37 cellular contexts compared by ENCODE assay signal in genomic region chr2:212424090-212424489, GRCh38.
DNase-seq lines count a peak whose midpoint lies in the region; ATAC-seq, FAIRE-seq and TF ChIP-seq lines count a peak whose summit lies in the region.
"Had no signal": no experiment of that assay in that cellular context is flagged by ENCODE, and none has a peak within 500 bp of the region (broad histone marks: within the 10 kb centered on the region; RNA-seq: fewer than 3 reads in every experiment).

No MANE protein-coding gene starts in this region.

- H2AFZ ChIP-seq in keratinocyte (ENCODE audit: control insufficient read depth, low read length), result no peak overlapping the region

- TF ChIP-seq POLR2A in GM18505 (IDR thresholded peaks at IDR 0.05; ENCODE audit: borderline replicate concordance, extremely low read depth, insufficient read depth, insufficient read length), result no peak

- dilution Hi-C loops in keratinocyte (cut with MboI; ENCODE audit: extremely low pct_ligation_motif_present, low sequenced_read_pairs), result no loop called here

- H3K4me2 ChIP-seq in keratinocyte (ENCODE audit: control insufficient read depth, extremely low read depth, insufficient read depth, low read depth, low read length), result no peak overlapping the region
- H3K4me2 ChIP-seq: BLaER1, SK-N-SH had no signal

- no peaks in the 10 kb centered on the region for H3K79me2 ChIP-seq in keratinocyte (ENCODE audit: control insufficient read depth, insufficient read depth, low read length)

- H3K9me3 ChIP-seq in HEK293 (ENCODE audit: control insufficient read depth, insufficient read depth, low read depth, low read length) (no peaks in the 10 kb centered on the region), RWPE2 (ENCODE audit: severe bottlenecking) (no peaks in the 10 kb centered on the region), keratinocyte (ENCODE audit: control insufficient read depth, low read depth, low read length) (no peaks in the 10 kb centered on the region)
- H3K9me3 ChIP-seq: ascending aorta, BLaER1, gastroesophageal sphincter had no signal

- peaks cover 4% of the 10 kb centered on the region for H3K4me1 ChIP-seq in HEK293 (ENCODE audit: control insufficient read depth, insufficient read depth, low read length)
- H3K4me1 ChIP-seq in RWPE2 (ENCODE audit: insufficient read depth, poor library complexity, severe bottlenecking), result no peaks in the 10 kb centered on the region
- H3K4me1 ChIP-seq in keratinocyte (ENCODE audit: control insufficient read depth, extremely low read depth, insufficient read depth, low read length), result no peaks in the 10 kb centered on the region
- H3K4me1 ChIP-seq: BLaER1, gastroesophageal sphincter had no signal

- intact Hi-C loops in activated T-helper 2 cell treated with anti-CD3 and anti-CD28 coated beads, Interferon-gamma antibody, Interleukin-2, Interleukin-4, amounts not matched to agents 10 μg/mL and 5 μg/mL and 100 μg/mL, durations not matched to agents 14 hours and 24 hours and 36 hours (cut with micrococcal nuclease), result no loop called here

- TF ChIP-seq CTCF in HEK293 (tag by site-specific recombination; IDR thresholded peaks at IDR 0.05), result no peak
- TF ChIP-seq CTCF in RWPE2 (IDR thresholded peaks at IDR 0.05; ENCODE audit: poor library complexity, severe bottlenecking), result no peak
- TF ChIP-seq CTCF in keratinocyte (optimal IDR thresholded peaks at IDR 0.05 in 1 of 3, IDR thresholded peaks at IDR 0.05 in 1 of 3, conservative IDR thresholded peaks at IDR 0.05 in 1 of 3; ENCODE audit: extremely low read depth in 1 of 3, insufficient read depth in 2 of 3, low read length in 3 of 3), result no peak

- no peak overlapping the region for H3K27ac ChIP-seq in HEK293 (ENCODE audit: extremely low read depth, low read depth, low read length)
- no peak overlapping the region for H3K27ac ChIP-seq in RWPE2 (ENCODE audit: poor library complexity, severe bottlenecking)
- H3K27ac ChIP-seq in keratinocyte (ENCODE audit: control insufficient read depth, insufficient read depth, low read length), result no peak overlapping the region
- H3K27ac ChIP-seq: ascending aorta, BLaER1, gastroesophageal sphincter, left ventricle myocardium inferior had no signal

- H3K27me3 Mint-ChIP-seq in activated T-helper 2 cell treated with anti-CD3 and anti-CD28 coated beads, Interferon-gamma antibody, Interleukin-2, Interleukin-4, amounts not matched to agents 10 μg/mL and 5 μg/mL and 100 μg/mL, durations not matched to agents 14 hours and 24 hours and 36 hours (ENCODE audit: low read depth), result no peaks in the 10 kb centered on the region
- H3K27me3 Mint-ChIP-seq: activated CD4-positive, alpha-beta memory T cell treated with anti-CD3 and anti-CD28 coated beads, Interleukin-2, amount 10 ng/mL, durations not matched to agents 7 days and 5 days; activated naive CD8-positive, alpha-beta T cell treated with anti-CD3 and anti-CD28 coated beads for 36 hours; IgD-negative memory B cell; stimulated activated naive CD8-positive, alpha-beta T cell treated with anti-CD3 and anti-CD28 coated beads, Interleukin-15, amount 100 ng/mL, for 72 hours had no signal

- no peaks in the 10 kb centered on the region for H4K20me1 ChIP-seq in keratinocyte (ENCODE audit: control insufficient read depth, extremely low read depth, insufficient read depth, low read length)
- H4K20me1 ChIP-seq: BLaER1 had no signal

- H3K9me1 ChIP-seq in keratinocyte (ENCODE audit: control insufficient read depth, extremely low read depth, insufficient read depth, low read length), result no peaks in the 10 kb centered on the region

- no peak overlapping the region for H3K4me3 Mint-ChIP-seq in activated T-helper 2 cell treated with anti-CD3 and anti-CD28 coated beads, Interferon-gamma antibody, Interleukin-2, Interleukin-4, amounts not matched to agents 10 μg/mL and 5 μg/mL and 100 μg/mL, durations not matched to agents 14 hours and 24 hours and 36 hours (ENCODE audit: low read depth)
- H3K4me3 Mint-ChIP-seq: activated CD4-positive, alpha-beta memory T cell treated with anti-CD3 and anti-CD28 coated beads, Interleukin-2, amount 10 ng/mL, durations not matched to agents 7 days and 5 days; activated naive CD8-positive, alpha-beta T cell treated with anti-CD3 and anti-CD28 coated beads for 36 hours; endodermal cell; IgD-negative memory B cell; immature natural killer cell; mesothelial cell of epicardium; natural killer cell; stimulated activated naive CD8-positive, alpha-beta T cell treated with anti-CD3 and anti-CD28 coated beads, Interleukin-15, amount 100 ng/mL, for 72 hours had no signal

- H3K9me3 Mint-ChIP-seq in activated T-helper 2 cell treated with anti-CD3 and anti-CD28 coated beads, Interferon-gamma antibody, Interleukin-2, Interleukin-4, amounts not matched to agents 10 μg/mL and 5 μg/mL and 100 μg/mL, durations not matched to agents 14 hours and 24 hours and 36 hours, result no peaks in the 10 kb centered on the region
- H3K9me3 Mint-ChIP-seq: activated CD4-positive, alpha-beta memory T cell treated with anti-CD3 and anti-CD28 coated beads, Interleukin-2, amount 10 ng/mL, durations not matched to agents 7 days and 5 days; stimulated activated naive CD8-positive, alpha-beta T cell treated with anti-CD3 and anti-CD28 coated beads, Interleukin-15, amount 100 ng/mL, for 72 hours had no signal

- peak; percentile 45; the same call in 2 of the 3 replicates for ATAC-seq in RWPE2 (ENCODE audit: low read depth)
- no peak for ATAC-seq in GM19324 (IDR thresholded peaks at IDR 0.05; ENCODE audit: low FRiP score, unreplicated experiment)
- ATAC-seq in GM18517 (IDR thresholded peaks at IDR 0.05; ENCODE audit: unreplicated experiment), result no peak
- ATAC-seq in GM18505 (IDR thresholded peaks at IDR 0.05; ENCODE audit: unreplicated experiment), result no peak
- ATAC-seq: gastroesophageal sphincter; natural killer cell; stimulated activated naive CD8-positive, alpha-beta T cell treated with anti-CD3 and anti-CD28 coated beads, Interleukin-15, amount 100 ng/mL, for 72 hours had no signal

- peak; percentile 5 for DNase-seq in Caki2 (ENCODE audit: low read depth)
- DNase-seq in RWPE2 (ENCODE audit: low spot score), result no peak
- DNase-seq in keratinocyte (ENCODE audit: low read depth, low spot score), result peak; percentile 4
- DNase-seq in activated T-helper 2 cell treated with anti-CD3 and anti-CD28 coated beads, Interferon-gamma antibody, Interleukin-2, Interleukin-4, amounts not matched to agents 10 μg/mL and 5 μg/mL and 100 μg/mL, durations not matched to agents 14 hours and 24 hours and 36 hours (ENCODE audit: low spot score), result no peak
- DNase-seq: activated CD4-positive, alpha-beta memory T cell treated with anti-CD3 and anti-CD28 coated beads, Interleukin-2, amount 10 ng/mL, durations not matched to agents 7 days and 5 days; activated CD4-positive, CD25-positive, alpha-beta regulatory T cell treated with anti-CD3 and anti-CD28 coated beads, Interleukin-2, amount 50 U/mL, for 72 hours; activated effector memory CD4-positive, alpha-beta T cell treated with Interleukin-2 at 50 U/mL for 16 hours; activated naive CD8-positive, alpha-beta T cell treated with anti-CD3 and anti-CD28 coated beads for 36 hours; central memory CD4-positive, alpha-beta T cell; COR-L47; endodermal cell; hypothalamus; immature natural killer cell; left ventricle myocardium inferior; natural killer cell; NCI-H1092 treated with DMSO at 0.1 percent for 48 hours; NCI-H2029; NCI-H345; NCI-H774; occipital lobe; SK-N-SH; small intestine; stimulated activated CD4-positive, alpha-beta T cell treated with anti-CD3 and anti-CD28 coated beads, Interleukin-1b, Interleukin-23, amount 100 ng/mL, for 48 hours; stimulated activated CD8-positive, alpha-beta memory T cell treated with anti-CD3 and anti-CD28 coated beads, Interleukin-4, amount 100 ng/mL, for 48 hours; stimulated activated naive CD8-positive, alpha-beta T cell treated with anti-CD3 and anti-CD28 coated beads, Interleukin-15, amount 100 ng/mL, for 72 hours; T-helper 2 cell had no signal

- in situ Hi-C loops in Caki2 (cut with HindIII; ENCODE audit: low pct_unique_long_range_greater_than_20kb, low sequenced_read_pairs), result no loop called here

- no peak for FAIRE-seq in keratinocyte (lab: Jason Lieb, UNC)
- FAIRE-seq: GM12892, H1, small intestine had no signal

- H3K36me3 ChIP-seq in HEK293 (ENCODE audit: control insufficient read depth in 2 of 2, insufficient read depth in 1 of 2, low read length in 2 of 2), result no peaks in the 10 kb centered on the region
- no peaks in the 10 kb centered on the region for H3K36me3 ChIP-seq in RWPE2 (ENCODE audit: low read depth)
- no peaks in the 10 kb centered on the region for H3K36me3 ChIP-seq in keratinocyte (ENCODE audit: control insufficient read depth in 2 of 2, extremely low read depth in 1 of 2, insufficient read depth in 2 of 2, low read length in 2 of 2)
- H3K36me3 ChIP-seq: ascending aorta, BLaER1, gastroesophageal sphincter, left ventricle myocardium inferior had no signal

- no peak overlapping the region for H3K27ac Mint-ChIP-seq in activated T-helper 2 cell treated with anti-CD3 and anti-CD28 coated beads, Interferon-gamma antibody, Interleukin-2, Interleukin-4, amounts not matched to agents 10 μg/mL and 5 μg/mL and 100 μg/mL, durations not matched to agents 14 hours and 24 hours and 36 hours
- H3K27ac Mint-ChIP-seq: activated CD4-positive, alpha-beta memory T cell treated with anti-CD3 and anti-CD28 coated beads, Interleukin-2, amount 10 ng/mL, durations not matched to agents 7 days and 5 days; activated naive CD8-positive, alpha-beta T cell treated with anti-CD3 and anti-CD28 coated beads for 36 hours; endodermal cell; IgD-negative memory B cell; immature natural killer cell; mesothelial cell of epicardium; natural killer cell; stimulated activated naive CD8-positive, alpha-beta T cell treated with anti-CD3 and anti-CD28 coated beads, Interleukin-15, amount 100 ng/mL, for 72 hours had no signal

- H3K27me3 ChIP-seq in RWPE2 (ENCODE audit: insufficient read depth, poor library complexity, severe bottlenecking), result no peaks in the 10 kb centered on the region
- no peaks in the 10 kb centered on the region for H3K27me3 ChIP-seq in keratinocyte (ENCODE audit: control insufficient read depth, extremely low read depth, insufficient read depth, low read length)
- H3K27me3 ChIP-seq: ascending aorta, BLaER1, gastroesophageal sphincter had no signal

- no peaks in the 10 kb centered on the region for H3K36me3 Mint-ChIP-seq in activated T-helper 2 cell treated with anti-CD3 and anti-CD28 coated beads, Interferon-gamma antibody, Interleukin-2, Interleukin-4, amounts not matched to agents 10 μg/mL and 5 μg/mL and 100 μg/mL, durations not matched to agents 14 hours and 24 hours and 36 hours (ENCODE audit: low read depth)
- H3K36me3 Mint-ChIP-seq: activated naive CD8-positive, alpha-beta T cell treated with anti-CD3 and anti-CD28 coated beads for 36 hours; IgD-negative memory B cell; immature natural killer cell; natural killer cell had no signal

- no peak overlapping the region for H3K9ac ChIP-seq in keratinocyte (ENCODE audit: control insufficient read depth, extremely low read depth, insufficient read depth, low read length)
- H3K9ac ChIP-seq: BLaER1, SK-N-SH had no signal

- CTCF ChIA-PET in HEK293 (lab: Yijun Ruan, JAX), result interaction anchor here (0.6 to 0.9 kb wide), 3 partner anchors 20 to 557 kb away, joined by 3 to 5 read pairs (median 3); no protein-coding TSS in a partner anchor

- POLR2A ChIA-PET in HEK293 (lab: Yijun Ruan, JAX), result no interaction called here

- no peaks in the 10 kb centered on the region for H3K4me1 Mint-ChIP-seq in activated T-helper 2 cell treated with anti-CD3 and anti-CD28 coated beads, Interferon-gamma antibody, Interleukin-2, Interleukin-4, amounts not matched to agents 10 μg/mL and 5 μg/mL and 100 μg/mL, durations not matched to agents 14 hours and 24 hours and 36 hours (ENCODE audit: low read depth)
- H3K4me1 Mint-ChIP-seq: activated CD4-positive, alpha-beta memory T cell treated with anti-CD3 and anti-CD28 coated beads, Interleukin-2, amount 10 ng/mL, durations not matched to agents 7 days and 5 days; activated naive CD8-positive, alpha-beta T cell treated with anti-CD3 and anti-CD28 coated beads for 36 hours; IgD-negative memory B cell; immature natural killer cell; natural killer cell; stimulated activated naive CD8-positive, alpha-beta T cell treated with anti-CD3 and anti-CD28 coated beads, Interleukin-15, amount 100 ng/mL, for 72 hours had no signal

- H3K4me3 ChIP-seq in HEK293 (ENCODE audit: low read depth, low read length) (no peak overlapping the region), RWPE2 (ENCODE audit: severe bottlenecking) (no peak overlapping the region), keratinocyte (ENCODE audit: control insufficient read depth in 2 of 3, extremely low read depth in 1 of 3, insufficient read depth in 2 of 3, low read depth in 1 of 3, low read length in 3 of 3) (no peak overlapping the region)
- H3K4me3 ChIP-seq: ascending aorta, BLaER1, gastroesophageal sphincter, left ventricle myocardium inferior had no signal

Comparison
In these comparisons a context has a peak if more than half of its experiments do, and no peak if none do; other contexts are left out.
1. DNase-seq: peak in Caki2 (single experiment) and keratinocyte (single experiment); none in RWPE2 (single experiment) and activated T-helper 2 cell treated with anti-CD3 and anti-CD28 coated beads, Interferon-gamma antibody, Interleukin-2, Interleukin-4, amounts not matched to agents 10 μg/mL and 5 μg/mL and 100 μg/mL, durations not matched to agents 14 hours and 24 hours and 36 hours (single experiment).